In the genomic region with DNA sequence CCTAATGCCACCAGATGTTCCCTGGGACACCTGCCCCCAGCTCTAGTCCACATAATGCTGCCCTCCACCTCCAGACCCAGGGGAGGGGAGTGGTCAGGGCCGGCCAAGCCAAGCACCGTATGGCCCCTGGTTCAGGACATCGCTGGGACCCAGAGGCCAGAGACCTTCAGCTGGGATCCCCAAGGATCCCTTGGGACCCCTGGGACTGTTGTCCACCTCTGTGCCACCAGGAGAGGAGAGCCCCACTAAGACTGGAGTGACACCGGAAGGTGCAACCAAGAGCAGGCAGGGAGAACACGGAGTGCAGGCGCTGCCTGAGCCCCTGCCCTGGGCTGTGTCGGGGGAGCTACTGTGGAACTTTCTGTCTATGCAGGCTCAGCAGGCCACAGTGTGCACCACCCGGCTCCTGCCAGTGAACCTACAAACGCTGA, we compare ENCODE assay signal across 1 cellular context.
TF ChIP-seq lines count a peak whose summit lies in the region.

No MANE protein-coding gene starts in this region.

TF ChIP-seq in HepG2, 621 proteins besides CTCF, POLR2A, EP300 and RAD21 (continued from another document):
- TF ChIP-seq, protein P1, sequence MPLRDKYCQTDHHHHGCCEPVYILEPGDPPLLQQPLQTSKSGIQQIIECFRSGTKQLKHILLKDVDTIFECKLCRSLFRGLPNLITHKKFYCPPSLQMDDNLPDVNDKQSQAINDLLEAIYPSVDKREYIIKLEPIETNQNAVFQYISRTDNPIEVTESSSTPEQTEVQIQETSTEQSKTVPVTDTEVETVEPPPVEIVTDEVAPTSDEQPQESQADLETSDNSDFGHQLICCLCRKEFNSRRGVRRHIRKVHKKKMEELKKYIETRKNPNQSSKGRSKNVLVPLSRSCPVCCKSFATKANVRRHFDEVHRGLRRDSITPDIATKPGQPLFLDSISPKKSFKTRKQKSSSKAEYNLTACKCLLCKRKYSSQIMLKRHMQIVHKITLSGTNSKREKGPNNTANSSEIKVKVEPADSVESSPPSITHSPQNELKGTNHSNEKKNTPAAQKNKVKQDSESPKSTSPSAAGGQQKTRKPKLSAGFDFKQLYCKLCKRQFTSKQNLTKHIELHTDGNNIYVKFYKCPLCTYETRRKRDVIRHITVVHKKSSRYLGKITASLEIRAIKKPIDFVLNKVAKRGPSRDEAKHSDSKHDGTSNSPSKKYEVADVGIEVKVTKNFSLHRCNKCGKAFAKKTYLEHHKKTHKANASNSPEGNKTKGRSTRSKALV (CRISPR knock-in tag; IDR thresholded peaks at IDR 0.05) = no peak
